In the genomic region with DNA sequence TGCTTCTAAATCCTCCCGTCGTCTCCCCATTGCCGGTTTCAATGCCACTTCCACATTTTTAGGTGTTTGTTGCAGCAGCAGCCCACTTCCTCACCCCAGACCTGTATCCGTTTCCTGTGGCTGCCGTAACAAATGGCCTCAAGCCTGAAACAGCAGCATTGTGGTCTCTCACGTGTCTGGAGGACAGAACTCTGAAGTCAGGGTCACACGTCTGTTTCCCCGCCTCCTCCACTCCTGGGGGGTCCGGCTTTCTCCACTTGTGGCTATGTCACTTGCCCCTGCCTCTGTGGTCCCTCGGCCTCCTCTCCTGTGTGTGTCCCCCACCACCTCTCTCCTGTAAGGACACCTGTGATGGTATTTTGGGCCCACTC, we compare ENCODE assay signal across 1 cellular context.
A peak's percentile ranks its signal among the peaks of the same experiment; 100 is the strongest.
TF ChIP-seq lines count a peak whose summit lies in the region.

No MANE protein-coding gene starts in this region.

TF ChIP-seq in K562, 482 proteins besides CTCF, POLR2A, EP300 and RAD21:
- TF ChIP-seq ZNF12 (CRISPR knock-in tag; IDR thresholded peaks at IDR 0.05) = peak; percentile 90
- TF ChIP-seq SPI1 (IDR thresholded peaks at IDR 0.05; ENCODE audit: borderline replicate concordance, low read depth, low read length) = peak; percentile 68; the same call in 1 of the 2 replicates
- no peak for TF ChIP-seq CBX3 (IDR thresholded peaks at IDR 0.05; ENCODE audit: borderline replicate concordance in 1 of 2, low read length in 2 of 2)
- no peak for TF ChIP-seq MCM3 (IDR thresholded peaks at IDR 0.05)
- TF ChIP-seq AFF1 (IDR thresholded peaks at IDR 0.05; ENCODE audit: low read depth in 1 of 2, partially characterized antibody in 2 of 2) = no peak
- TF ChIP-seq ELF1 (tag; IDR thresholded peaks at IDR 0.05) = no peak
- TF ChIP-seq TFAM (CRISPR knock-in tag; conservative IDR thresholded peaks at IDR 0.05) = no peak
- no peak for TF ChIP-seq HDGF (IDR thresholded peaks at IDR 0.05)
- TF ChIP-seq ETS2 (tag; IDR thresholded peaks at IDR 0.05; ENCODE audit: borderline replicate concordance, poor library complexity, severe bottlenecking) = no peak
- no peak for TF ChIP-seq THAP7 (CRISPR knock-in tag; IDR thresholded peaks at IDR 0.05)
TF ChIP-seq in K562: peak in this region for 2.
